ENCODE assay signal across 18 cellular contexts in genomic region chr4:17153572-17153971, GRCh38.
"Had no signal": no experiment of that assay in that cellular context is flagged by ENCODE, and none has a peak within 500 bp of the region (broad histone marks: within the 10 kb centered on the region; RNA-seq: fewer than 3 reads in every experiment).

No MANE protein-coding gene starts in this region.

- ATAC-seq: activated CD8-positive, alpha-beta T cell treated with anti-CD3 and anti-CD28 coated beads, Interleukin-2, amount 10 ng/mL, durations not matched to agents 7 days and 5 days; activated naive CD8-positive, alpha-beta T cell treated with anti-CD3 and anti-CD28 coated beads, Interleukin-2, amount 50 U/mL, for 24 hours; heart right ventricle; left lobe of liver; naive thymus-derived CD8-positive, alpha-beta T cell; upper lobe of right lung had no signal

- DNase-seq: activated CD4-positive, alpha-beta T cell treated with anti-CD3 and anti-CD28 coated beads for 1 hour; activated CD4-positive, alpha-beta T cell treated with anti-CD3 and anti-CD28 coated beads, Interleukin-2, amount 50 U/mL, for 1 hour; activated CD8-positive, alpha-beta T cell treated with anti-CD3 and anti-CD28 coated beads, Interleukin-2, amount 10 ng/mL, durations not matched to agents 7 days and 5 days; activated gamma-delta T cell; activated naive CD4-positive, alpha-beta T cell treated with anti-CD3 and anti-CD28 coated beads, Interleukin-2, amount 50 U/mL, for 16 hours; activated naive CD8-positive, alpha-beta T cell treated with anti-CD3 and anti-CD28 coated beads, Interleukin-2, amount 50 U/mL, for 24 hours; cerebellar nuclear complex; heart right ventricle; immature natural killer cell; naive thymus-derived CD8-positive, alpha-beta T cell; ovary; spleen; stimulated activated CD4-positive, alpha-beta T cell treated with anti-CD3 and anti-CD28 coated beads, Interleukin-4, amount 100 ng/mL, for 4 hours; substantia nigra; thyroid gland; upper lobe of right lung; WERI-Rb-1 had no signal
